ENCODE assay signal across 32 cellular contexts in genomic region chr6:8415305-8415704, GRCh38.
"Had no signal": no experiment of that assay in that cellular context is flagged by ENCODE, and none has a peak within 500 bp of the region (broad histone marks: within the 10 kb centered on the region; RNA-seq: fewer than 3 reads in every experiment).

No MANE protein-coding gene starts in this region.

- H3K9me3 ChIP-seq: adrenal gland, breast epithelium, colonic mucosa, esophagus squamous epithelium, gastroesophageal sphincter, heart right ventricle had no signal

- H3K27me3 Mint-ChIP-seq: activated CD8-positive, alpha-beta T cell treated with anti-CD3 and anti-CD28 coated beads for 36 hours; activated naive CD8-positive, alpha-beta T cell; activated naive CD8-positive, alpha-beta T cell treated with anti-CD3 and anti-CD28 coated beads, Interleukin-2, amount 50 U/mL, for 24 hours; activated T-helper 17 cell treated with anti-CD3 and anti-CD28 coated beads, Interleukin-2, amount 50 U/mL, for 72 hours; brain had no signal

- H3K9me3 Mint-ChIP-seq: activated CD8-positive, alpha-beta T cell treated with anti-CD3 and anti-CD28 coated beads for 36 hours; activated naive CD8-positive, alpha-beta T cell treated with anti-CD3 and anti-CD28 coated beads, Interleukin-2, amount 50 U/mL, for 24 hours; activated T-cell treated with anti-CD3 and anti-CD28 coated beads, Interleukin-2, amount 50 U/mL, for 4 hours; activated T-helper 17 cell treated with anti-CD3 and anti-CD28 coated beads, Interleukin-2, amount 50 U/mL, for 72 hours; brain had no signal

- H3K27me3 ChIP-seq: adrenal gland, breast epithelium, cardiac muscle cell, colonic mucosa, esophagus squamous epithelium, gastroesophageal sphincter, heart right ventricle had no signal

- ATAC-seq: activated CD4-positive, CD25-positive, alpha-beta regulatory T cell treated with anti-CD3 and anti-CD28 coated beads, Interleukin-2, amount 50 U/mL, for 24 hours; activated CD8-positive, alpha-beta T cell treated with anti-CD3 and anti-CD28 coated beads for 36 hours; activated naive CD8-positive, alpha-beta T cell treated with anti-CD3 and anti-CD28 coated beads, Interleukin-2, amount 50 U/mL, for 24 hours; activated T-cell treated with anti-CD3 and anti-CD28 coated beads, Interleukin-2, amount 50 U/mL, for 4 hours; activated T-helper 17 cell treated with anti-CD3 and anti-CD28 coated beads, Interleukin-2, amount 50 U/mL, for 72 hours; gastroesophageal sphincter; heart right ventricle had no signal

- H3K4me1 ChIP-seq: adrenal gland, breast epithelium, colonic mucosa, esophagus squamous epithelium, gastroesophageal sphincter, heart right ventricle had no signal

- FAIRE-seq: endometrium, endothelial cell of umbilical vein had no signal

- DNase-seq: activated CD4-positive, alpha-beta T cell treated with anti-CD3 and anti-CD28 coated beads for 48 hours; activated CD4-positive, alpha-beta T cell treated with anti-CD3 and anti-CD28 coated beads, Interleukin-2, amount 50 U/mL, for 1 hour; activated CD4-positive, alpha-beta T cell treated with anti-CD3 and anti-CD28 coated beads, Interleukin-2, amount 50 U/mL, for 48 hours; activated CD8-positive, alpha-beta memory T cell treated with anti-CD3 and anti-CD28 coated beads for 24 hours; activated CD8-positive, alpha-beta T cell treated with anti-CD3 and anti-CD28 coated beads for 36 hours; activated effector memory CD4-positive, alpha-beta T cell treated with Interleukin-2 at 50 U/mL for 16 hours; activated gamma-delta T cell treated with Interleukin-2 at 50 U/mL for 16 hours; activated naive CD4-positive, alpha-beta T cell treated with anti-CD3 and anti-CD28 coated beads, Interleukin-2, amount 50 U/mL, for 16 hours; activated naive CD4-positive, alpha-beta T cell treated with Interleukin-2 at 50 U/mL for 16 hours; activated naive CD8-positive, alpha-beta T cell treated with anti-CD3 and anti-CD28 coated beads, Interleukin-2, amount 50 U/mL, for 24 hours; activated T-cell treated with anti-CD3 and anti-CD28 coated beads, Interleukin-2, amount 50 U/mL, for 4 hours; adrenal gland; amygdala; aorta; central memory CD4-positive, alpha-beta T cell; cerebellar nuclear complex; colonic mucosa; effector CD8-positive, alpha-beta T cell; esophagus squamous epithelium; foreskin melanocyte; heart right ventricle; T-helper 2 cell had no signal

- H3K4me3 Mint-ChIP-seq: activated CD8-positive, alpha-beta T cell treated with anti-CD3 and anti-CD28 coated beads for 36 hours; activated naive CD8-positive, alpha-beta T cell; activated naive CD8-positive, alpha-beta T cell treated with anti-CD3 and anti-CD28 coated beads, Interleukin-2, amount 50 U/mL, for 24 hours; activated T-cell treated with anti-CD3 and anti-CD28 coated beads, Interleukin-2, amount 50 U/mL, for 4 hours; activated T-helper 17 cell treated with anti-CD3 and anti-CD28 coated beads, Interleukin-2, amount 50 U/mL, for 72 hours; brain had no signal

- H3K27ac ChIP-seq: adrenal gland, breast epithelium, cardiac muscle cell, colonic mucosa, epithelial cell of prostate, esophagus squamous epithelium, gastroesophageal sphincter, heart right ventricle had no signal

- H3K4me1 Mint-ChIP-seq: activated naive CD8-positive, alpha-beta T cell treated with anti-CD3 and anti-CD28 coated beads, Interleukin-2, amount 50 U/mL, for 24 hours; activated T-helper 17 cell treated with anti-CD3 and anti-CD28 coated beads, Interleukin-2, amount 50 U/mL, for 72 hours; brain had no signal

- H3K4me3 ChIP-seq: adrenal gland, breast epithelium, cardiac muscle cell, colonic mucosa, esophagus squamous epithelium, gastroesophageal sphincter, heart right ventricle had no signal

- H3K27ac Mint-ChIP-seq: activated CD8-positive, alpha-beta T cell treated with anti-CD3 and anti-CD28 coated beads for 36 hours; activated naive CD8-positive, alpha-beta T cell; activated naive CD8-positive, alpha-beta T cell treated with anti-CD3 and anti-CD28 coated beads, Interleukin-2, amount 50 U/mL, for 24 hours; activated T-helper 17 cell treated with anti-CD3 and anti-CD28 coated beads, Interleukin-2, amount 50 U/mL, for 72 hours; brain had no signal
